1 cellular context compared by ENCODE assay signal in genomic region chr19:47255947-47256687, GRCh38.
TF ChIP-seq lines count a peak whose summit lies in the region.

CCDC9 (plus strand) TSS chr19:47256525; CDS start chr19:47258401, 1,876 bp downstream.

TF ChIP-seq in WTC11, 78 proteins besides CTCF, POLR2A, EP300 and RAD21 (continued from another document):
- TF ChIP-seq E2F5 (CRISPR knock-in tag; IDR thresholded peaks at IDR 0.05), result 0 out of 2 replicates have a peak, but pooled peaks have one; percentile 37
- TF ChIP-seq ZNF512 (CRISPR knock-in tag; IDR thresholded peaks at IDR 0.05; ENCODE audit: borderline replicate concordance), result no peak
- peak; percentile 98 for TF ChIP-seq USF1 (CRISPR knock-in tag; IDR thresholded peaks at IDR 0.05)
- peak; percentile 92 for TF ChIP-seq ETV6 (CRISPR knock-in tag; IDR thresholded peaks at IDR 0.05)
- TF ChIP-seq SOX15 (CRISPR knock-in tag; IDR thresholded peaks at IDR 0.05), result no peak
- peak; percentile 93 for TF ChIP-seq CREM (CRISPR knock-in tag; IDR thresholded peaks at IDR 0.05)
- TF ChIP-seq USF2 (CRISPR knock-in tag; IDR thresholded peaks at IDR 0.05), result peak; percentile 97
- TF ChIP-seq AFF4 (CRISPR knock-in tag; IDR thresholded peaks at IDR 0.05; ENCODE audit: borderline replicate concordance), result no peak
- peak; percentile 81 for TF ChIP-seq MAX (CRISPR knock-in tag; IDR thresholded peaks at IDR 0.05)
- TF ChIP-seq ZNF263 (CRISPR knock-in tag; IDR thresholded peaks at IDR 0.05; ENCODE audit: low read depth), result no peak
